Comparison of ENCODE assay signal across 1 cellular context in genomic region chr11:68541983-68542382, GRCh38.
TF ChIP-seq lines count a peak whose summit lies in the region.

No MANE protein-coding gene starts in this region.

TF ChIP-seq in K562, 482 proteins besides CTCF, POLR2A, EP300 and RAD21 (continued from another document):
- no peak for TF ChIP-seq ZBTB11 (CRISPR knock-in tag; IDR thresholded peaks at IDR 0.05)
- no peak for TF ChIP-seq ZNF408 (CRISPR knock-in tag; IDR thresholded peaks at IDR 0.05; ENCODE audit: low read depth)
- TF ChIP-seq ATF4 (CRISPR knock-in tag; IDR thresholded peaks at IDR 0.05) = no peak
- no peak for TF ChIP-seq BCOR (IDR thresholded peaks at IDR 0.05)
- no peak for TF ChIP-seq FOXO4 (CRISPR knock-in tag; IDR thresholded peaks at IDR 0.05)
- TF ChIP-seq ZBTB2 (IDR thresholded peaks at IDR 0.05) = no peak
TF ChIP-seq in K562: peak in this region for 0.
